14 cellular contexts compared by ENCODE assay signal in the genomic region with DNA sequence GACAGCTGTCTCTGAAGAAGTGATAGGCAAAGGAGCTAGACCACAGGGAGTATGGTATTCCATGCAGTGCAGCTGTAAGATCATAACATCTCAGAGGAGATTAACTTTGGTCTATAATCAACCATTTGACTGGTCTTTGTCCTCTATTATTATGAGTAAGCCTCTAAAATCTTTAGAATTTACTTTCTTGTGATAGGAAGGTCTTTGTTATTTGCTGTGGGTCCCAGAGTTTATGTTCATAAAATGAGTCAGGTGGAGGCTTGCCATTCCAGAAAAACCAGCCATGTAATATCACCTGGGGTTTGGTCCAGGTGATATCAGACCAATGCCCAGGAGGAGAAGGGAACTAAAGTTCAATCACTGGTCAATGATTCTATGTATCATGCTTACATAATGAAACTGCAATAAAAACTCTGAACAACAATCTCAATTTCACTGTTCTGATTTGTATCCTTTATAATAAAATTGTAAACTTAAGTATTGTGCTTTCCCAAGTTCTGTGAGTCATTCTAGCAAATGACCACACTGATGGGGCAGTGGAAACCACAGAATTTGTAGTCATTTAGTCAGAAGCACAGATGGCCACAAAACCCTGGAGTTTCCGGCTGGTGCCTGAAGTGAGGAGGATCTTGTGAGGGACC.
DNase-seq lines count a peak whose midpoint lies in the region; ATAC-seq and TF ChIP-seq lines count a peak whose summit lies in the region.
"Had no signal": no experiment of that assay in that cellular context is flagged by ENCODE, and none has a peak within 500 bp of the region (broad histone marks: within the 10 kb centered on the region; RNA-seq: fewer than 3 reads in every experiment).

No MANE protein-coding gene starts in this region.

- intact Hi-C loops in HCT116 (cut with micrococcal nuclease): no loop called here

- H3K4me1 ChIP-seq in HCT116 (ENCODE audit: control insufficient read depth in 1 of 2, insufficient read depth in 2 of 2, low read length in 2 of 2): peaks cover 0 to 13% of the 10 kb centered on the region in 2 experiments; a peak in 2 of 4 replicates
- H3K4me1 ChIP-seq: psoas muscle had no signal

- POLR2A ChIA-PET in HCT116 (lab: Charles Lee): no interaction called here

- H3K4me3 ChIP-seq in HCT116 (replicated peaks in 1 of 2; ENCODE audit: low read depth in 1 of 2, low read length in 2 of 2) (no peak overlapping the region), fibroblast of the aortic adventitia (ENCODE audit: low read depth, low read length) (no peak overlapping the region)
- H3K4me3 ChIP-seq: psoas muscle had no signal

- H3K27me3 ChIP-seq in HCT116 (ENCODE audit: insufficient read depth, low read length): no peaks in the 10 kb centered on the region

- BruUV-seq in HCT116 (replicated peaks; lab: Mats Ljungman, UMichigan): no TSS peak

- RAD21 ChIA-PET in HCT116 (lab: Charles Lee; ENCODE audit: low non-redundant PET in 1 of 2, low total read pairs in 2 of 2, uncharacterized antibody in 2 of 2, unreplicated experiment in 2 of 2): no interaction called here

- TF ChIP-seq CTCF in HCT116 (IDR thresholded peaks at IDR 0.05 in 2 of 3, conservative IDR thresholded peaks at IDR 0.05 in 1 of 3; ENCODE audit: borderline replicate concordance in 1 of 3, insufficient read depth in 1 of 3, low read depth in 2 of 3, low read length in 2 of 3): no peak
- TF ChIP-seq CTCF in fibroblast of the aortic adventitia (IDR thresholded peaks at IDR 0.05; ENCODE audit: insufficient read depth, low read length): no peak
- no peak for TF ChIP-seq CTCF in GM20000 (IDR thresholded peaks at IDR 0.05; ENCODE audit: extremely low read depth, missing control alignments)

- peak overlapping the region; percentile 30 for H3K4me2 ChIP-seq in HCT116 (ENCODE audit: low read length)

- H3K9ac ChIP-seq in HCT116 (ENCODE audit: low read length): no peak overlapping the region

- CTCF ChIA-PET in HCT116 (lab: Charles Lee): no interaction called here

- no peaks in the 10 kb centered on the region for H3K9me2 ChIP-seq in HCT116 (ENCODE audit: insufficient read depth)

- TF ChIP-seq RAD21 in HCT116 (IDR thresholded peaks at IDR 0.05; ENCODE audit: low read depth): no peak

- H3K36me3 ChIP-seq in HCT116 (ENCODE audit: control insufficient read depth in 1 of 2, insufficient read depth in 2 of 2, low read length in 2 of 2): no peaks in the 10 kb centered on the region

- no peak overlapping the region for H2AFZ ChIP-seq in HCT116 (ENCODE audit: low read depth, low read length, poor library complexity, severe bottlenecking)

- ATAC-seq in HCT116: peak; percentile 70
- no peak for ATAC-seq in GM21423 (IDR thresholded peaks at IDR 0.05; ENCODE audit: unreplicated experiment)
- ATAC-seq: activated CD4-positive, CD25-positive, alpha-beta regulatory T cell treated with anti-CD3 and anti-CD28 coated beads, Interleukin-2, amount 50 U/mL, for 24 hours; activated T-cell treated with anti-CD3 and anti-CD28 coated beads, Interleukin-2, amount 50 U/mL, for 4 hours; HepG2; psoas muscle had no signal

- no peak for TF ChIP-seq POLR2A in HCT116 (IDR thresholded peaks at IDR 0.05; ENCODE audit: borderline replicate concordance, extremely low read depth, insufficient read depth, insufficient read length)

- no peaks in the 10 kb centered on the region for H4K20me1 ChIP-seq in HCT116 (ENCODE audit: insufficient read depth)

- H3K27ac ChIP-seq in HCT116 (ENCODE audit: low read depth, low read length): no peak overlapping the region
- H3K27ac ChIP-seq: psoas muscle had no signal

- no peaks in the 10 kb centered on the region for H3K79me2 ChIP-seq in HCT116 (ENCODE audit: insufficient read depth, low read length)

- no peaks in the 10 kb centered on the region for H3K9me3 ChIP-seq in HCT116 (ENCODE audit: control insufficient read depth in 1 of 2, insufficient read depth in 1 of 2, low read depth in 1 of 2, low read length in 2 of 2)
- H3K9me3 ChIP-seq: psoas muscle had no signal

- DNase-seq in HCT116 (ENCODE audit: low read depth, low spot score) (peak; percentile 49), SW 1271 (lab: John Stamatoyannopoulos, UW) (peak; percentile 1 to 28), fibroblast of the aortic adventitia (ENCODE audit: low read depth) (peak; percentile 6), stromal cell of bone marrow (ENCODE audit: low read depth) (peak; percentile 41), GM20000 (ENCODE audit: low spot score) (no peak), DMS 273 (lab: John Stamatoyannopoulos, UW; ENCODE audit: unreplicated experiment) (no peak)
- DNase-seq: activated T-cell treated with anti-CD3 and anti-CD28 coated beads, Interleukin-2, amount 50 U/mL, for 4 hours; H9; NCI-H1694; NCI-H748 treated with DMSO at 0.1 percent for 48 hours; psoas muscle had no signal

TF ChIP-seq in HCT116, 20 proteins besides CTCF, POLR2A, EP300 and RAD21:
- TF ChIP-seq, protein P1, sequence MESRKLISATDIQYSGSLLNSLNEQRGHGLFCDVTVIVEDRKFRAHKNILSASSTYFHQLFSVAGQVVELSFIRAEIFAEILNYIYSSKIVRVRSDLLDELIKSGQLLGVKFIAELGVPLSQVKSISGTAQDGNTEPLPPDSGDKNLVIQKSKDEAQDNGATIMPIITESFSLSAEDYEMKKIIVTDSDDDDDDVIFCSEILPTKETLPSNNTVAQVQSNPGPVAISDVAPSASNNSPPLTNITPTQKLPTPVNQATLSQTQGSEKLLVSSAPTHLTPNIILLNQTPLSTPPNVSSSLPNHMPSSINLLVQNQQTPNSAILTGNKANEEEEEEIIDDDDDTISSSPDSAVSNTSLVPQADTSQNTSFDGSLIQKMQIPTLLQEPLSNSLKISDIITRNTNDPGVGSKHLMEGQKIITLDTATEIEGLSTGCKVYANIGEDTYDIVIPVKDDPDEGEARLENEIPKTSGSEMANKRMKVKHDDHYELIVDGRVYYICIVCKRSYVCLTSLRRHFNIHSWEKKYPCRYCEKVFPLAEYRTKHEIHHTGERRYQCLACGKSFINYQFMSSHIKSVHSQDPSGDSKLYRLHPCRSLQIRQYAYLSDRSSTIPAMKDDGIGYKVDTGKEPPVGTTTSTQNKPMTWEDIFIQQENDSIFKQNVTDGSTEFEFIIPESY (IDR thresholded peaks at IDR 0.05; ENCODE audit: extremely low read depth, insufficient replicate concordance, low read length): no peak
- TF ChIP-seq TCF7L2 (IDR thresholded peaks at IDR 0.05; ENCODE audit: borderline replicate concordance, extremely low read depth, insufficient read depth, insufficient read length) (no peak), SP1 (IDR thresholded peaks at IDR 0.05; ENCODE audit: low read depth) (peak; percentile 43), FOSL1 (IDR thresholded peaks at IDR 0.05; ENCODE audit: low read depth) (peak; percentile 44), ZFX (IDR thresholded peaks at IDR 0.05) (no peak), EGR1 (IDR thresholded peaks at IDR 0.05; ENCODE audit: low read depth) (no peak), EZH2phosphoT487 (IDR thresholded peaks at IDR 0.05; ENCODE audit: borderline replicate concordance) (no peak), JUND (IDR thresholded peaks at IDR 0.05) (peak; percentile 33)
- TF ChIP-seq, protein P2, sequence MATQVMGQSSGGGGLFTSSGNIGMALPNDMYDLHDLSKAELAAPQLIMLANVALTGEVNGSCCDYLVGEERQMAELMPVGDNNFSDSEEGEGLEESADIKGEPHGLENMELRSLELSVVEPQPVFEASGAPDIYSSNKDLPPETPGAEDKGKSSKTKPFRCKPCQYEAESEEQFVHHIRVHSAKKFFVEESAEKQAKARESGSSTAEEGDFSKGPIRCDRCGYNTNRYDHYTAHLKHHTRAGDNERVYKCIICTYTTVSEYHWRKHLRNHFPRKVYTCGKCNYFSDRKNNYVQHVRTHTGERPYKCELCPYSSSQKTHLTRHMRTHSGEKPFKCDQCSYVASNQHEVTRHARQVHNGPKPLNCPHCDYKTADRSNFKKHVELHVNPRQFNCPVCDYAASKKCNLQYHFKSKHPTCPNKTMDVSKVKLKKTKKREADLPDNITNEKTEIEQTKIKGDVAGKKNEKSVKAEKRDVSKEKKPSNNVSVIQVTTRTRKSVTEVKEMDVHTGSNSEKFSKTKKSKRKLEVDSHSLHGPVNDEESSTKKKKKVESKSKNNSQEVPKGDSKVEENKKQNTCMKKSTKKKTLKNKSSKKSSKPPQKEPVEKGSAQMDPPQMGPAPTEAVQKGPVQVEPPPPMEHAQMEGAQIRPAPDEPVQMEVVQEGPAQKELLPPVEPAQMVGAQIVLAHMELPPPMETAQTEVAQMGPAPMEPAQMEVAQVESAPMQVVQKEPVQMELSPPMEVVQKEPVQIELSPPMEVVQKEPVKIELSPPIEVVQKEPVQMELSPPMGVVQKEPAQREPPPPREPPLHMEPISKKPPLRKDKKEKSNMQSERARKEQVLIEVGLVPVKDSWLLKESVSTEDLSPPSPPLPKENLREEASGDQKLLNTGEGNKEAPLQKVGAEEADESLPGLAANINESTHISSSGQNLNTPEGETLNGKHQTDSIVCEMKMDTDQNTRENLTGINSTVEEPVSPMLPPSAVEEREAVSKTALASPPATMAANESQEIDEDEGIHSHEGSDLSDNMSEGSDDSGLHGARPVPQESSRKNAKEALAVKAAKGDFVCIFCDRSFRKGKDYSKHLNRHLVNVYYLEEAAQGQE (IDR thresholded peaks at IDR 0.05; ENCODE audit: low read depth): no peak
TF ChIP-seq in HCT116: peak in this region for 3.

Comparison
In these comparisons a context has a peak if more than half of its experiments do, and no peak if none do; other contexts are left out.
1. DNase-seq: peak in HCT116 (single experiment), SW 1271 (2 of 2), fibroblast of the aortic adventitia (single experiment) and stromal cell of bone marrow (single experiment); none in GM20000 (single experiment) and DMS 273 (single experiment).